Comparison of ENCODE assay signal across 8 cellular contexts in the genomic region with DNA sequence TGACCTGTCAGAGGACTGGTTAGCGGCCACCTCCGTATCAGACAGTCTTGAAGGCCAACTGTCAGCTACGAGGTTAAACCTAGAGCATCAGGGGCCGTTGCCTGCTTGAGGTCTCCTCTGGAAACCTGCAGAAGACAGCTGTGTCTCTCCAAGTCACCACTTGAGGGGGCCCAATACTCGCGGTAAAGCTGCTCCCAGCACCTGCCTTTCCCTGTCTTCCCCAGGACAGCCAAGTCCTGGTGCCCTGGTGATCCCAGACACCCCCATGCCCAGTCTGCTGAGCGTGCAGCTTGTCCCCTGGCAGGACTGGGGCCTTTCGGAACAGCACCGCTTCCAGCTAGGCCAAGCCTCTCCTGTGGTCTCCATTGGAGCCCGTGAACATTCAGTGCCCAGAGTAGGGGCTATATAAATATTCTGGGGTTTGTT.
A peak's percentile ranks its signal among the peaks of the same experiment; 100 is the strongest.
DNase-seq lines count a peak whose midpoint lies in the region; ATAC-seq and TF ChIP-seq lines count a peak whose summit lies in the region.

No MANE protein-coding gene starts in this region.

- H3K9me3 ChIP-seq in GM23248 (ENCODE audit: low read depth) (no peaks in the 10 kb centered on the region), WERI-Rb-1 (ENCODE audit: severe bottlenecking) (no peaks in the 10 kb centered on the region)

- no peaks in the 10 kb centered on the region for H4K20me1 ChIP-seq in GM23248 (ENCODE audit: insufficient read depth)

- H3K4me3 ChIP-seq in GM23248 (no peak overlapping the region), WERI-Rb-1 (ENCODE audit: low read depth, low read length) (no peak overlapping the region)

- no peak overlapping the region for H3K27ac ChIP-seq in GM23248
- H3K27ac ChIP-seq in WERI-Rb-1: no peak overlapping the region

- H3K27ac Mint-ChIP-seq in chondrocyte (ENCODE audit: unreplicated experiment): no peak overlapping the region

- no peak overlapping the region for H3K4me3 Mint-ChIP-seq in chondrocyte (ENCODE audit: unreplicated experiment)

- H3K9me2 ChIP-seq in GM23248 (ENCODE audit: insufficient read depth): no peaks in the 10 kb centered on the region

- no peaks in the 10 kb centered on the region for H3K36me3 Mint-ChIP-seq in chondrocyte (ENCODE audit: low read depth)

- no peaks in the 10 kb centered on the region for H3K9me3 Mint-ChIP-seq in chondrocyte (ENCODE audit: low read depth)

- H3K27me3 ChIP-seq in GM23248 (replicated peaks; ENCODE audit: insufficient read depth): 0 out of 2 replicates have a peak, but pooled peaks cover 5% of the 10 kb centered on the region
- no peaks in the 10 kb centered on the region for H3K27me3 ChIP-seq in WERI-Rb-1 (ENCODE audit: insufficient read depth, low read depth, severe bottlenecking)

- ATAC-seq in GM18867 (IDR thresholded peaks at IDR 0.05; ENCODE audit: unreplicated experiment): no peak

- H3K9ac ChIP-seq in GM23248: no peak overlapping the region

- H3K4me1 ChIP-seq in GM23248 (ENCODE audit: insufficient read depth): no peaks in the 10 kb centered on the region

- H3K27me3 Mint-ChIP-seq in chondrocyte (ENCODE audit: low read depth): no peaks in the 10 kb centered on the region

- H3K36me3 ChIP-seq in GM23248 (ENCODE audit: low read depth): no peaks in the 10 kb centered on the region
- H3K36me3 ChIP-seq in WERI-Rb-1: no peaks in the 10 kb centered on the region

- no peaks in the 10 kb centered on the region for H3F3A ChIP-seq in GM23248 (ENCODE audit: insufficient read depth)

- peak; percentile 97 for TF ChIP-seq CTCF in WERI-Rb-1 (IDR thresholded peaks at IDR 0.05; ENCODE audit: low read depth, low read length)
- peak; percentile 93 for TF ChIP-seq CTCF in chondrocyte (IDR thresholded peaks at IDR 0.05)

- in situ Hi-C loops in GM23248 (cut with MboI): no loop called here

- WGBS in GM23248 (ENCODE audit: low coverage in 1 of 2, low lambda C conversion rate in 2 of 2, missing lambda C conversion rate in 2 of 2), 2 experiments: 12 to 13% methylated on average over 10 of the region's 10 CpGs

- peaks cover 19% of the 10 kb centered on the region for H3K4me1 Mint-ChIP-seq in chondrocyte (ENCODE audit: low read depth)

- H2AFZ ChIP-seq in GM23248: no peak overlapping the region

- DNase-seq in AG08395 (ENCODE audit: low spot score) (peak; percentile 89), GM23248 (peak; percentile 86), NCI-H2227 (lab: John Stamatoyannopoulos, UW; ENCODE audit: unreplicated experiment) (peak; percentile 79), WERI-Rb-1 (peak; percentile 94), chondrocyte (ENCODE audit: low spot score) (no peak), kidney tubule cell (ENCODE audit: low spot score) (peak; percentile 81)
- peak; percentile 47 for DNase-seq in stimulated activated CD4-positive, alpha-beta T cell treated with anti-CD3 and anti-CD28 coated beads, Interleukin-1b, Interleukin-23, amount 100 ng/mL, for 48 hours

- no peaks in the 10 kb centered on the region for H3K79me2 ChIP-seq in GM23248 (ENCODE audit: insufficient read depth)

- H3K4me2 ChIP-seq in GM23248 (ENCODE audit: unreplicated experiment): no peak overlapping the region
